13 cellular contexts compared by ENCODE assay signal in the genomic region with DNA sequence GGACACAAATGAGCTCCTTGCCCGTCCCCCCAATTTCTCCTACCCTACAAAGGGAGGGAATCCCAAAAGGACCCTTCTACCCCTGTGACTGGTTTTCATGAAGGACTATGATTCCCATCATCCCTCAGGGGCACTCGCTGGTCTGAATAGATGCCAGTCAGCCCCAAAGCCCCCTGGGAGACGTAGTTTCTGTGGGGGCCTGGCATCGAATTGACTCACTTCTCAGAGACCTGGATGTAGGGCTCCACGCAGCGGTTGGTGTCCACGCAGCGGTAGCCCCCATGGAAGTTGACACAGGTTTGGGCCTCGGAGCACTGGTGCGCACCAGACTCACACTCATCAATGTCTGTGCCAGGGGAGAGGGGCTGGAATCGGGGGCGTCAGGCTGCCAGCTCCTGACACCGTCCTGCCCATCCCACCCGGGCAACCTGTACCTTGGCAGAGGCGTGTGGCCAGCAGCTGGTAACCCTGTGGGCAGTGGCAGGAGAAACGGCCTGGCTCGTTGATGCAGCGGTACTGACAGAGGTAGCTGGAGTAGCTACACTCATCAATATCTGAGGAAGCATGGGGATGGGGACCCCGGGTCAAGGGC. TPM values are rescaled to one million over a fixed set of nuclear protein-coding genes. Genes with fewer than 3 reads are reported as not detected.
A peak's percentile ranks its signal among the peaks of the same experiment; 100 is the strongest.
DNase-seq lines count a peak whose midpoint lies in the region; ATAC-seq and TF ChIP-seq lines count a peak whose summit lies in the region.
"Had no signal": no experiment of that assay in that cellular context is flagged by ENCODE, and none has a peak within 500 bp of the region (broad histone marks: within the 10 kb centered on the region; RNA-seq: fewer than 3 reads in every experiment).

No MANE protein-coding gene starts in this region.

- DNase-seq in DND-41 = peak; percentile 52
- peak; percentile 80 for DNase-seq in cerebellar cortex (ENCODE audit: low spot score)
- DNase-seq in naive thymus-derived CD8-positive, alpha-beta T cell = peak in 2 of 10 donors; percentile 38 to 61
- DNase-seq in NCI-H446 treated with DMSO at 0.1 percent for 48 hours (lab: John Stamatoyannopoulos, UW) = no peak
- no peak for DNase-seq in esophagus squamous epithelium (lab: John Stamatoyannopoulos, UW)
- DNase-seq in HuH-7 (ENCODE audit: low spot score) = no peak
- DNase-seq: mammary epithelial cell; stimulated activated CD4-positive, alpha-beta T cell treated with anti-CD3 and anti-CD28 coated beads, Interleukin-1b, Interleukin-23, amount 100 ng/mL, for 48 hours; transverse colon had no signal

- 0 out of 2 replicates have a peak, but pooled peaks cover 3% of the 10 kb centered on the region for H3K79me2 ChIP-seq in DND-41 (ENCODE audit: insufficient read depth, low read length)

- TF ChIP-seq CTCF in DND-41 (IDR thresholded peaks at IDR 0.05; ENCODE audit: borderline replicate concordance, extremely low read depth, low read length, poor library complexity, severe bottlenecking) = no peak
- TF ChIP-seq CTCF in HEK293 (tag by site-specific recombination; IDR thresholded peaks at IDR 0.05) = no peak
- TF ChIP-seq CTCF in esophagus squamous epithelium (IDR thresholded peaks at IDR 0.05) = no peak

- peaks cover 18 to 46% (median 33%) of the 10 kb centered on the region in 4 donors for H3K4me1 Mint-ChIP-seq in naive thymus-derived CD8-positive, alpha-beta T cell

- no peaks in the 10 kb centered on the region for H3K27me3 Mint-ChIP-seq in naive thymus-derived CD8-positive, alpha-beta T cell
- H3K27me3 Mint-ChIP-seq: activated naive CD4-positive, alpha-beta T cell treated with anti-CD3 and anti-CD28 coated beads, Interleukin-2, amount 50 U/mL, for 24 hours had no signal

- POLR2A ChIA-PET in HEK293 (lab: Yijun Ruan, JAX) = interaction anchor here (0.5 to 6.6 kb wide), 7 partner anchors 8 to 125 kb away, joined by 3 to 111 read pairs (median 9); a partner anchor contains a TSS
- POLR2A ChIA-PET in naive thymus-derived CD8-positive, alpha-beta T cell (lab: Charles Lee) = interaction anchor here (0.5 to 15.0 kb wide), 4 partner anchors 8 to 129 kb away, joined by 4 to 209 read pairs (median 108); a partner anchor contains a TSS

- no peaks in the 10 kb centered on the region for H3K27me3 ChIP-seq in DND-41 (ENCODE audit: insufficient read depth, low read length, poor library complexity)
- H3K27me3 ChIP-seq in esophagus squamous epithelium = no peaks in the 10 kb centered on the region
- H3K27me3 ChIP-seq: transverse colon had no signal

- H3K4me3 Mint-ChIP-seq in naive thymus-derived CD8-positive, alpha-beta T cell = no peak overlapping the region
- H3K4me3 Mint-ChIP-seq: activated naive CD4-positive, alpha-beta T cell treated with anti-CD3 and anti-CD28 coated beads, Interleukin-2, amount 50 U/mL, for 24 hours; T-helper 2 cell treated with Interferon-gamma antibody and Interleukin-4, amounts not matched to agents 5 μg/mL and 100 μg/mL, for 36 hours had no signal

- H3K4me1 ChIP-seq in DND-41 (ENCODE audit: insufficient read depth, low read length) (peaks cover 19% of the 10 kb centered on the region), HEK293 (ENCODE audit: control insufficient read depth, insufficient read depth, low read length) (no peaks in the 10 kb centered on the region), esophagus squamous epithelium (peaks cover 10 to 50% (median 14%) of the 10 kb centered on the region in 3 donors)

- H3K27ac ChIP-seq in DND-41 (ENCODE audit: low read length) (no peak overlapping the region), HEK293 (ENCODE audit: extremely low read depth, low read depth, low read length) (no peak overlapping the region), esophagus squamous epithelium (no peak overlapping the region)
- H3K27ac ChIP-seq: transverse colon had no signal

- H3K36me3 Mint-ChIP-seq in naive thymus-derived CD8-positive, alpha-beta T cell = peaks cover 0 to 37% (median 2%) of the 10 kb centered on the region in 3 donors
- H3K36me3 Mint-ChIP-seq: activated naive CD4-positive, alpha-beta T cell treated with anti-CD3 and anti-CD28 coated beads, Interleukin-2, amount 50 U/mL, for 24 hours had no signal

- H3K36me3 ChIP-seq in DND-41 (ENCODE audit: insufficient read depth, low read length) = peaks cover 43% of the 10 kb centered on the region
- peaks cover 0 to 49% of the 10 kb centered on the region in 2 experiments; a peak in 1 of 3 replicates for H3K36me3 ChIP-seq in HEK293 (ENCODE audit: control insufficient read depth in 2 of 2, insufficient read depth in 1 of 2, low read length in 2 of 2)
- H3K36me3 ChIP-seq in esophagus squamous epithelium = peaks cover 17 to 52% (median 26%) of the 10 kb centered on the region in 3 donors

- TF ChIP-seq POLR2A in esophagus squamous epithelium (IDR thresholded peaks at IDR 0.05) = no peak

- no peaks in the 10 kb centered on the region for H3K9me3 Mint-ChIP-seq in naive thymus-derived CD8-positive, alpha-beta T cell
- H3K9me3 Mint-ChIP-seq: activated naive CD4-positive, alpha-beta T cell treated with anti-CD3 and anti-CD28 coated beads, Interleukin-2, amount 50 U/mL, for 24 hours; T-helper 2 cell treated with Interferon-gamma antibody and Interleukin-4, amounts not matched to agents 5 μg/mL and 100 μg/mL, for 36 hours had no signal

- H4K20me1 ChIP-seq in DND-41 (ENCODE audit: insufficient read depth, low read length) = peaks cover 31% of the 10 kb centered on the region

- WGBS in esophagus squamous epithelium, 2 donors = 82% methylated on average over 10 of the region's 19 CpGs; no CpG with 5 or more reads in 1 of the 2 donors

- no peak overlapping the region for H3K9ac ChIP-seq in DND-41 (ENCODE audit: low read depth, low read length)

- intact Hi-C loops in esophagus squamous epithelium (cut with DNase I) = no loop called here

- CTCF ChIA-PET in HEK293 (lab: Yijun Ruan, JAX) = interaction anchor here (0.7 to 4.2 kb wide), 4 partner anchors 8 to 28 kb away, joined by 3 to 37 read pairs (median 11); a partner anchor contains a TSS

- ATAC-seq in DND-41 (ENCODE audit: insufficient read depth, low read depth) (peak; percentile 63), HG02763 (IDR thresholded peaks at IDR 0.05; ENCODE audit: unreplicated experiment) (no peak)
- peak; percentile 57 to 73 for ATAC-seq in naive thymus-derived CD8-positive, alpha-beta T cell

- H3K9me3 ChIP-seq in DND-41 (ENCODE audit: insufficient read depth, low read length, severe bottlenecking) (no peaks in the 10 kb centered on the region), HEK293 (ENCODE audit: control insufficient read depth, insufficient read depth, low read depth, low read length) (no peaks in the 10 kb centered on the region), esophagus squamous epithelium (no peaks in the 10 kb centered on the region)
- H3K9me3 ChIP-seq: transverse colon had no signal

- peak overlapping the region in 3 of 10 donors; percentile 14 to 43 (median 33) for H3K27ac Mint-ChIP-seq in naive thymus-derived CD8-positive, alpha-beta T cell
- H3K27ac Mint-ChIP-seq: activated naive CD4-positive, alpha-beta T cell treated with anti-CD3 and anti-CD28 coated beads, Interleukin-2, amount 50 U/mL, for 24 hours; T-helper 2 cell treated with Interferon-gamma antibody and Interleukin-4, amounts not matched to agents 5 μg/mL and 100 μg/mL, for 36 hours had no signal

- no peak overlapping the region for H2AFZ ChIP-seq in DND-41 (ENCODE audit: low read depth, low read length)

- no peak overlapping the region for H3K4me3 ChIP-seq in DND-41 (ENCODE audit: low read depth in 1 of 2, low read length in 2 of 2)
- H3K4me3 ChIP-seq in HEK293 (ENCODE audit: low read depth, low read length) = no peak overlapping the region
- no peak overlapping the region for H3K4me3 ChIP-seq in esophagus squamous epithelium
- H3K4me3 ChIP-seq: transverse colon had no signal

- no peak overlapping the region for H3K4me2 ChIP-seq in DND-41 (ENCODE audit: insufficient read depth, low read length)

TF ChIP-seq in HEK293, 187 proteins besides CTCF, POLR2A, EP300 and RAD21:
- 0 out of 2 replicates have a peak, but pooled peaks have one; percentile 35 for TF ChIP-seq ZNF76 (tag by site-specific recombination; IDR thresholded peaks at IDR 0.05; ENCODE audit: borderline replicate concordance, low read depth)
- no peak for TF ChIP-seq GLI4 (tag by site-specific recombination; IDR thresholded peaks at IDR 0.05)
- no peak for TF ChIP-seq ZNF211 (tag by site-specific recombination; IDR thresholded peaks at IDR 0.05; ENCODE audit: low read depth)
- TF ChIP-seq ZNF792 (tag by site-specific recombination; IDR thresholded peaks at IDR 0.05) = no peak

RNA-seq across cellular contexts. Expression of a gene that starts 4.4 kb away (rescaled TPM):
- total RNA-seq in naive thymus-derived CD8-positive, alpha-beta T cell = 10 to 100 TPM; 15.2 to 16.9 TPM
- 1 to 10 TPM in 2 of 3 donors, not detected in 1; 1.8 to 2.5 TPM for polyA plus RNA-seq in naive thymus-derived CD8-positive, alpha-beta T cell
- total RNA-seq in esophagus squamous epithelium = 10 to 100 TPM in 2 of 4 donors, 1 to 10 TPM in 2; 3.6 to 29.0 (median 10.2) TPM

RNA-seq across cellular contexts. Expression of a gene that starts 7.9 kb away (rescaled TPM):
- 10 to 100 TPM; 91.9 to 97.8 TPM for total RNA-seq in naive thymus-derived CD8-positive, alpha-beta T cell
- 10 to 100 TPM; 21.7 to 26.5 (median 24.5) TPM for polyA plus RNA-seq in naive thymus-derived CD8-positive, alpha-beta T cell
- 10 to 100 TPM; 17.6 to 36.2 (median 31.1) TPM for total RNA-seq in esophagus squamous epithelium

RNA-seq across cellular contexts. Expression of a gene that starts 10.2 kb away (rescaled TPM):
- 100 to 1,000 TPM; 486 to 532 TPM for total RNA-seq in naive thymus-derived CD8-positive, alpha-beta T cell
- 1,000 to 10,000 TPM; 2,347 to 2,575 (median 2,358) TPM for polyA plus RNA-seq in naive thymus-derived CD8-positive, alpha-beta T cell
- 100 to 1,000 TPM; 453 to 833 (median 750) TPM for total RNA-seq in esophagus squamous epithelium

RNA-seq across cellular contexts. Expression of a gene that starts 11.5 kb away (rescaled TPM):
- 10 to 100 TPM; 52.1 to 52.6 TPM for total RNA-seq in naive thymus-derived CD8-positive, alpha-beta T cell
- polyA plus RNA-seq in naive thymus-derived CD8-positive, alpha-beta T cell = 100 to 1,000 TPM; 255 to 495 (median 475) TPM
- 1 to 10 TPM in 3 of 4 donors, under 1 TPM in 1; 0.21 to 3.6 (median 1.8) TPM for total RNA-seq in esophagus squamous epithelium
- total RNA-seq: mammary epithelial cell had no signal

RNA-seq across cellular contexts. Expression of a gene that starts 20.1 kb away (rescaled TPM):
- 10 to 100 TPM; 33.0 to 35.6 TPM for total RNA-seq in naive thymus-derived CD8-positive, alpha-beta T cell
- 10 to 100 TPM; 74.9 to 97.6 (median 86.0) TPM for polyA plus RNA-seq in naive thymus-derived CD8-positive, alpha-beta T cell
- 10 to 100 TPM; 35.7 to 60.1 (median 38.4) TPM for total RNA-seq in esophagus squamous epithelium

Comparison
In these comparisons a context has a peak if more than half of its experiments do, and no peak if none do; other contexts are left out.
1. DNase-seq: peak in DND-41 (single experiment) and cerebellar cortex (single experiment); none in NCI-H446 treated with DMSO at 0.1 percent for 48 hours (single experiment), esophagus squamous epithelium (single experiment) and HuH-7 (single experiment).